ENCODE assay signal across 10 cellular contexts in genomic region chr17:69608808-69609494, GRCh38.
DNase-seq lines count a peak whose midpoint lies in the region; ATAC-seq and TF ChIP-seq lines count a peak whose summit lies in the region.
"Had no signal": no experiment of that assay in that cellular context is flagged by ENCODE, and none has a peak within 500 bp of the region (broad histone marks: within the 10 kb centered on the region; RNA-seq: fewer than 3 reads in every experiment).

No MANE protein-coding gene starts in this region.

- no peaks in the 10 kb centered on the region for H3K27me3 ChIP-seq in stomach

- TF ChIP-seq POLR2A in stomach (IDR thresholded peaks at IDR 0.05) = no peak

- H3K4me1 Mint-ChIP-seq in glutamatergic neuron (ENCODE audit: low read depth, unreplicated experiment) = peaks cover 2% of the 10 kb centered on the region

- H3K9me3 Mint-ChIP-seq in glutamatergic neuron (ENCODE audit: unreplicated experiment) = no peaks in the 10 kb centered on the region
- H3K9me3 Mint-ChIP-seq: IgD-negative memory B cell had no signal

- no peak overlapping the region for H3K27ac Mint-ChIP-seq in glutamatergic neuron (ENCODE audit: unreplicated experiment)
- H3K27ac Mint-ChIP-seq: IgD-negative memory B cell had no signal

- peaks cover 0 to 40% (median 26%) of the 10 kb centered on the region in 4 donors for H3K4me1 ChIP-seq in stomach

- 19 to 37% (median 25%) methylated on average over 4 of the region's 4 CpGs for WGBS in stomach, 5 donors

- intact Hi-C loops in stomach (cut with DNase I; ENCODE audit: low total_unique reads) = loop anchor here (10.0 kb wide), 1 partner anchor 536 kb away; no protein-coding TSS in a partner anchor

- H3K4me3 ChIP-seq in stomach = no peak overlapping the region

- H3K36me3 ChIP-seq in stomach = no peaks in the 10 kb centered on the region

- H3K27me3 Mint-ChIP-seq in glutamatergic neuron (ENCODE audit: unreplicated experiment) = no peaks in the 10 kb centered on the region

- peak; percentile 36 for DNase-seq in T1000 (lab: John Stamatoyannopoulos, UW)
- DNase-seq in glomerular visceral epithelial cell (ENCODE audit: extremely low spot score) = peak; percentile 91
- no peak for DNase-seq in stomach
- no peak for DNase-seq in glutamatergic neuron
- DNase-seq in NK-92 (lab: John Stamatoyannopoulos, UW; ENCODE audit: unreplicated experiment) = no peak

- H3K9me3 ChIP-seq in stomach = no peaks in the 10 kb centered on the region

- peak; percentile 36 for ATAC-seq in HG02981 (IDR thresholded peaks at IDR 0.05; ENCODE audit: unreplicated experiment)
- ATAC-seq in HG03442 (IDR thresholded peaks at IDR 0.05; ENCODE audit: unreplicated experiment) = no peak
- ATAC-seq in GM18502 (IDR thresholded peaks at IDR 0.05; ENCODE audit: poor library complexity, unreplicated experiment) = no peak
- ATAC-seq: activated CD4-positive, CD25-positive, alpha-beta regulatory T cell treated with anti-CD3 and anti-CD28 coated beads, Interleukin-2, amount 50 U/mL, for 24 hours had no signal

- no peak for TF ChIP-seq EP300 in stomach (IDR thresholded peaks at IDR 0.05)

- peak overlapping the region in 3 of 5 donors; percentile 63 to 70 (median 66) for H3K27ac ChIP-seq in stomach

- H3K36me3 Mint-ChIP-seq in glutamatergic neuron (ENCODE audit: unreplicated experiment) = no peaks in the 10 kb centered on the region
- H3K36me3 Mint-ChIP-seq: IgD-negative memory B cell had no signal

- no peak overlapping the region for H3K4me3 Mint-ChIP-seq in glutamatergic neuron (ENCODE audit: unreplicated experiment)
- H3K4me3 Mint-ChIP-seq: IgD-negative memory B cell had no signal

- TF ChIP-seq CTCF in stomach (IDR thresholded peaks at IDR 0.05) = no peak
- no peak for TF ChIP-seq CTCF in glutamatergic neuron (IDR thresholded peaks at IDR 0.05; ENCODE audit: partially characterized antibody, unreplicated experiment)

Comparison
In these comparisons a context has a peak if more than half of its experiments do, and no peak if none do; other contexts are left out.
1. DNase-seq: peak in T1000 (single experiment) and glomerular visceral epithelial cell (single experiment); none in stomach (single experiment), glutamatergic neuron (single experiment) and NK-92 (single experiment).